In the genomic region with DNA sequence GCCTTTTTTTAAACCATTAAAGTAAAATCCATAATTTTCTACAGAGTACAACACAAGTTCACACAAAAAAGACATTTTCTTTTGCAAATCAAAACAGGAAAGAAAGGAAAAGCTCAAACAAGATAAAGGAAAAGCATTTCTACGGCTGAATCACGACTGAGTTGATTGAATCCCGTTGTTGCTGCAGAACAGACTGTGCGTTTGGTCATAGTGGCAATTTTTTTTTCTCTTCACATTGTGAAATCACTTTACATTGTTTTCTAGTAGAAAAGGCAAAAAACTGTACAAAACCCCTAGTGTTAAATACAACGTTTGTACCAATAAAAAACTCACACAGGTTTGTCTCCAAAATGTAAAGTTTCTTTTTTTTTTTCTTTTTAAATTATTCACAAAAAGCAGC, we compare ENCODE assay signal across 11 cellular contexts. TPM values are rescaled to one million over a fixed set of nuclear protein-coding genes. Genes with fewer than 3 reads are reported as not detected.
A peak's percentile ranks its signal among the peaks of the same experiment; 100 is the strongest.
DNase-seq lines count a peak whose midpoint lies in the region; ATAC-seq and TF ChIP-seq lines count a peak whose summit lies in the region.
"Had no signal": no experiment of that assay in that cellular context is flagged by ENCODE, and none has a peak within 500 bp of the region (broad histone marks: within the 10 kb centered on the region; RNA-seq: fewer than 3 reads in every experiment).

No MANE protein-coding gene starts in this region.

- H3K9ac ChIP-seq in stomach smooth muscle (ENCODE audit: low read length in 2 of 2), result no peak overlapping the region

- no peaks in the 10 kb centered on the region for H3K9me2 ChIP-seq in hepatocyte (replicated peaks; ENCODE audit: insufficient read depth)

- H3K9me3 ChIP-seq in ascending aorta (no peaks in the 10 kb centered on the region), hepatocyte (ENCODE audit: low read depth) (no peaks in the 10 kb centered on the region), stomach smooth muscle (ENCODE audit: control insufficient read depth in 2 of 2, low read length in 2 of 2) (no peaks in the 10 kb centered on the region)
- H3K9me3 ChIP-seq: esophagus squamous epithelium had no signal

- H3K79me2 ChIP-seq in hepatocyte, result peaks cover 22% of the 10 kb centered on the region

- peaks cover 12 to 27% of the 10 kb centered on the region in 2 donors for H3K36me3 ChIP-seq in ascending aorta
- no peaks in the 10 kb centered on the region for H3K36me3 ChIP-seq in hepatocyte (replicated peaks; ENCODE audit: insufficient read depth, low read depth)
- H3K36me3 ChIP-seq in stomach smooth muscle (ENCODE audit: control insufficient read depth in 2 of 2, insufficient read depth in 2 of 2, low read length in 2 of 2), result peaks cover 14 to 25% of the 10 kb centered on the region in 2 donors

- H3K27ac ChIP-seq in ascending aorta (peak overlapping the region; percentile 61), hepatocyte (peak overlapping the region; percentile 20), stomach smooth muscle (ENCODE audit: low read length) (peak overlapping the region; percentile 76)

- 78% methylated on average over 5 of the region's 5 CpGs for WGBS in hepatocyte (ENCODE audit: low lambda C conversion rate, missing lambda C conversion rate)

- H3K4me1 ChIP-seq in ascending aorta, result peaks cover 0 to 7% of the 10 kb centered on the region in 2 donors
- H3K4me1 ChIP-seq in hepatocyte (ENCODE audit: insufficient read depth), result no peaks in the 10 kb centered on the region
- peaks cover 38% of the 10 kb centered on the region for H3K4me1 ChIP-seq in stomach smooth muscle (ENCODE audit: control insufficient read depth, insufficient read depth, low read length)

- intact Hi-C loops in ascending aorta (cut with DNase I), result loop anchor here (5.0 kb wide), 2 partner anchors 86 to 101 kb away; a partner anchor contains a TSS

- no peak overlapping the region for H2AFZ ChIP-seq in hepatocyte

- H3K27me3 ChIP-seq in ascending aorta (no peaks in the 10 kb centered on the region), hepatocyte (no peaks in the 10 kb centered on the region), stomach smooth muscle (ENCODE audit: control insufficient read depth in 1 of 2, insufficient read depth in 2 of 2, low read length in 2 of 2) (no peaks in the 10 kb centered on the region)
- H3K27me3 ChIP-seq: esophagus squamous epithelium had no signal

- DNase-seq in DMS79 treated with DMSO at 0.1 percent for 48 hours (lab: John Stamatoyannopoulos, UW) (peak; percentile 42), DMS79 (lab: John Stamatoyannopoulos, UW) (no peak), ascending aorta (ENCODE audit: low spot score in 2 of 2) (no peak), hepatocyte (ENCODE audit: low spot score) (no peak), ureter (ENCODE audit: low spot score) (no peak)
- DNase-seq: activated CD4-positive, alpha-beta memory T cell treated with anti-CD3 and anti-CD28 coated beads, Interleukin-2, amount 10 ng/mL, durations not matched to agents 7 days and 5 days; esophagus squamous epithelium; mammary epithelial cell had no signal

- no peak for TF ChIP-seq CTCF in ascending aorta (IDR thresholded peaks at IDR 0.05)
- no peak for TF ChIP-seq CTCF in hepatocyte (IDR thresholded peaks at IDR 0.05; ENCODE audit: poor library complexity)

- ATAC-seq in HG02678 (IDR thresholded peaks at IDR 0.05; ENCODE audit: unreplicated experiment), result no peak
- ATAC-seq in GM18519 (IDR thresholded peaks at IDR 0.05; ENCODE audit: low FRiP score, unreplicated experiment), result no peak

- H4K20me1 ChIP-seq in hepatocyte (ENCODE audit: insufficient read depth, poor library complexity, severe bottlenecking), result peaks cover 4% of the 10 kb centered on the region

- H3K4me2 ChIP-seq in hepatocyte, result no peak overlapping the region

- H3K4me3 ChIP-seq in ascending aorta, result no peak overlapping the region
- no peak overlapping the region for H3K4me3 ChIP-seq in hepatocyte
- no peak overlapping the region for H3K4me3 ChIP-seq in stomach smooth muscle (ENCODE audit: low read length in 2 of 2)

RNA-seq across cellular contexts. Expression of a gene that starts 17.3 kb away (rescaled TPM):
- total RNA-seq in ascending aorta (not detected), hepatocyte (0.44 TPM in 1 of 2 replicates, not detected in the other), ureter (0.44 TPM)
- 0.34 and 0.46 TPM in 2 replicates for polyA plus RNA-seq in hepatocyte

RNA-seq across cellular contexts. Expression of a gene that starts 40.0 kb away (rescaled TPM):
- total RNA-seq in ascending aorta, result 34.8 TPM
- total RNA-seq in hepatocyte, result 95.8 and 103 TPM in 2 replicates
- 142 and 159 TPM in 2 replicates for polyA plus RNA-seq in hepatocyte
- total RNA-seq in ureter, result 87.4 TPM

RNA-seq across cellular contexts. Expression of a gene that starts 57.8 kb away (rescaled TPM):
- total RNA-seq in ascending aorta, result 246 TPM
- 60.8 and 72.3 TPM in 2 replicates for total RNA-seq in hepatocyte
- 118 and 119 TPM in 2 replicates for polyA plus RNA-seq in hepatocyte
- 40.4 TPM for total RNA-seq in ureter

Comparison
In these comparisons a context has a peak if more than half of its experiments do, and no peak if none do; other contexts are left out.
1. H3K27ac ChIP-seq: peak in every context shown above with its lines; median percentile 76 in stomach smooth muscle; 61 in ascending aorta; 20 in hepatocyte.